In genomic region chr7:44100458-44101303, GRCh38 we compare ENCODE assay signal across 10 cellular contexts. TPM values are rescaled to one million over a fixed set of nuclear protein-coding genes. Genes with fewer than 3 reads are reported as not detected.
DNase-seq lines count a peak whose midpoint lies in the region; ATAC-seq and TF ChIP-seq lines count a peak whose summit lies in the region.
"Had no signal": no experiment of that assay in that cellular context is flagged by ENCODE, and none has a peak within 500 bp of the region (broad histone marks: within the 10 kb centered on the region; RNA-seq: fewer than 3 reads in every experiment).

No MANE protein-coding gene starts in this region.

- peaks cover 42% of the 10 kb centered on the region for H3F3A ChIP-seq in SK-N-SH (replicated peaks; ENCODE audit: insufficient read depth)

- no peaks in the 10 kb centered on the region for H3K36me3 ChIP-seq in SK-N-SH (replicated peaks in 1 of 2; ENCODE audit: control insufficient read depth in 1 of 2, insufficient read depth in 2 of 2, low read length in 1 of 2)

- no peak overlapping the region for H3K4me3 ChIP-seq in SK-N-SH (ENCODE audit: low read depth in 2 of 2, low read length in 1 of 2)
- no peak overlapping the region for H3K4me3 ChIP-seq in skin epidermis

- TF ChIP-seq RAD21 in SK-N-SH (IDR thresholded peaks at IDR 0.05; ENCODE audit: low read length), result no peak

- no peak for TF ChIP-seq EP300 in SK-N-SH (IDR thresholded peaks at IDR 0.05; ENCODE audit: borderline replicate concordance in 1 of 2, low read depth in 1 of 2, low read length in 1 of 2)

- no peaks in the 10 kb centered on the region for H3K9me2 ChIP-seq in SK-N-SH

- no peak overlapping the region for H3K4me2 ChIP-seq in SK-N-SH

- DNase-seq in EH (ENCODE audit: low read depth), result peak; percentile 87
- DNase-seq in SK-N-SH, result peak; percentile 50
- DNase-seq in glomerular visceral epithelial cell (ENCODE audit: extremely low spot score), result peak; percentile 95
- DNase-seq in HUDEP-2 (lab: John Stamatoyannopoulos, UW; ENCODE audit: unreplicated experiment in 76 of 76), result no peak
- DNase-seq in OCI-M2 (lab: John Stamatoyannopoulos, UW; ENCODE audit: unreplicated experiment), result no peak
- DNase-seq: MM.1S, T-helper 2 cell had no signal

- H3K27ac ChIP-seq in SK-N-SH (ENCODE audit: low read depth in 2 of 2, low read length in 1 of 2) (peak overlapping the region; percentile 1 to 93; a peak in 3 of 4 replicates), skin epidermis (peak overlapping the region in 20 of 21 experiments; percentile 69 to 99 (median 90))

- H3K9me3 ChIP-seq in SK-N-SH, result no peaks in the 10 kb centered on the region

- no peak for ATAC-seq in HG02970 (IDR thresholded peaks at IDR 0.05; ENCODE audit: low FRiP score, unreplicated experiment)
- no peak for ATAC-seq in GM18873 (IDR thresholded peaks at IDR 0.05; ENCODE audit: low FRiP score, unreplicated experiment)

- no peaks in the 10 kb centered on the region for H3K27me3 ChIP-seq in SK-N-SH (ENCODE audit: insufficient read depth)

- no peak for TF ChIP-seq CTCF in SK-N-SH (IDR thresholded peaks at IDR 0.05)

- peaks cover 24 to 39% of the 10 kb centered on the region in 2 experiments; a peak in 2 of 4 replicates for H3K4me1 ChIP-seq in SK-N-SH (ENCODE audit: control insufficient read depth in 1 of 2, insufficient read depth in 2 of 2, low read depth in 1 of 2, low read length in 1 of 2)

- POLR2A ChIA-PET in SK-N-SH (lab: Yijun Ruan, JAX), result interaction anchor here (0.6 to 1.1 kb wide), 2 partner anchors 10 to 11 kb away, joined by 3 to 6 read pairs; no protein-coding TSS in a partner anchor

- WGBS in SK-N-SH (ENCODE audit: low lambda C conversion rate), result 65% methylated on average over 9 of the region's 10 CpGs

- no peaks in the 10 kb centered on the region for H4K20me1 ChIP-seq in SK-N-SH (ENCODE audit: insufficient read depth)

- H2AFZ ChIP-seq in SK-N-SH (ENCODE audit: low read depth), result peak overlapping the region; percentile 96

- peak overlapping the region; percentile 25; the same call in 1 of the 2 replicates for H3K9ac ChIP-seq in SK-N-SH

- CTCF ChIA-PET in SK-N-SH (lab: Yijun Ruan, JAX), result interaction anchor here (1.1 to 1.4 kb wide), 2 partner anchors 10 to 15 kb away, joined by 3 read pairs; no protein-coding TSS in a partner anchor

- peaks cover 15% of the 10 kb centered on the region for H3K79me2 ChIP-seq in SK-N-SH (ENCODE audit: insufficient read depth)

TF ChIP-seq in SK-N-SH, 30 proteins besides CTCF, POLR2A, EP300 and RAD21:
- TF ChIP-seq GABPA (IDR thresholded peaks at IDR 0.05; ENCODE audit: low read depth) (no peak), ZBTB33 (IDR thresholded peaks at IDR 0.05; ENCODE audit: borderline replicate concordance, low read depth) (no peak), FOXJ3 (CRISPR knock-in tag; IDR thresholded peaks at IDR 0.05) (no peak), TCF12 (IDR thresholded peaks at IDR 0.05) (peak; percentile 30; the same call in 1 of the 2 replicates), EZH2phosphoT487 (IDR thresholded peaks at IDR 0.05; ENCODE audit: borderline replicate concordance, low read depth) (no peak), RFX5 (IDR thresholded peaks at IDR 0.05; ENCODE audit: low read length) (no peak), FOXM1 (IDR thresholded peaks at IDR 0.05; ENCODE audit: low read depth) (no peak), RCOR1 (IDR thresholded peaks at IDR 0.05; ENCODE audit: low read length) (no peak), USF1 (IDR thresholded peaks at IDR 0.05; ENCODE audit: borderline replicate concordance, low read depth) (peak; percentile 49; the same call in 1 of the 2 replicates)
TF ChIP-seq in SK-N-SH: peak in this region for 2.

RNA-seq across cellular contexts. Expression of gene AEBP1, which starts 3.5 kb away (rescaled TPM):
- 40.3 and 105 TPM in 2 replicates for polyA plus RNA-seq in SK-N-SH (2012; rRNA removed)
- polyA plus RNA-seq in SK-N-SH (2012; cell fraction: cytosol; rRNA removed), result 36.3 and 54.8 TPM in 2 replicates
- polyA plus RNA-seq in SK-N-SH (2012; cell fraction: nucleus; rRNA removed), result 278 and 326 TPM in 2 replicates

RNA-seq across cellular contexts. Expression of gene POLM, which starts 18.4 kb away (rescaled TPM):
- 17.4 and 23.1 TPM in 2 replicates for polyA plus RNA-seq in SK-N-SH (2012; rRNA removed)
- 4.2 and 7.5 TPM in 2 replicates for polyA plus RNA-seq in SK-N-SH (2012; cell fraction: cytosol; rRNA removed)
- 117 and 123 TPM in 2 replicates for polyA plus RNA-seq in SK-N-SH (2012; cell fraction: nucleus; rRNA removed)

RNA-seq across cellular contexts. Expression of gene POLD2, which starts 22.7 kb away (rescaled TPM):
- polyA plus RNA-seq in SK-N-SH (2012; rRNA removed), result 163 and 194 TPM in 2 replicates
- polyA plus RNA-seq in SK-N-SH (2012; cell fraction: cytosol; rRNA removed), result 97.4 and 129 TPM in 2 replicates
- polyA plus RNA-seq in SK-N-SH (2012; cell fraction: nucleus; rRNA removed), result 209 and 258 TPM in 2 replicates

RNA-seq across cellular contexts. Expression of gene PGAM2, which starts 35.3 kb away (rescaled TPM):
- 0.79 and 1.5 TPM in 2 replicates for polyA plus RNA-seq in SK-N-SH (2012; rRNA removed)
- polyA plus RNA-seq in SK-N-SH (2012; cell fraction: cytosol; rRNA removed), result 0.96 and 1.0 TPM in 2 replicates
- 1.6 and 2.5 TPM in 2 replicates for polyA plus RNA-seq in SK-N-SH (2012; cell fraction: nucleus; rRNA removed)

RNA-seq across cellular contexts. Expression of gene MYL7, which starts 40.5 kb away (rescaled TPM):
- 0.47 TPM in 1 of 2 replicates, not detected in the other for polyA plus RNA-seq in SK-N-SH (2012; rRNA removed)
- polyA plus RNA-seq in SK-N-SH (2012; cell fraction: cytosol; rRNA removed), result 0.08 and 0.22 TPM in 2 replicates
- polyA plus RNA-seq in SK-N-SH (2012; cell fraction: nucleus; rRNA removed), result 0.61 and 1.9 TPM in 2 replicates

Comparison
In these comparisons a context has a peak if more than half of its experiments do, and no peak if none do; other contexts are left out.
1. DNase-seq: peak in EH (single experiment), SK-N-SH (single experiment) and glomerular visceral epithelial cell (single experiment); none in HUDEP-2 (0 of 76) and OCI-M2 (single experiment).